Comparison of ENCODE assay signal across 9 cellular contexts in genomic region chr2:21854938-21855337, GRCh38.
"Had no signal": no experiment of that assay in that cellular context is flagged by ENCODE, and none has a peak within 500 bp of the region (broad histone marks: within the 10 kb centered on the region; RNA-seq: fewer than 3 reads in every experiment).

No MANE protein-coding gene starts in this region.

- DNase-seq: GM23248, GOT3, H9, HCEC 1CT, IMR-90, KG1 had no signal

- H2AFZ ChIP-seq: GM23248 had no signal

- ATAC-seq: K562 had no signal

- H3K4me3 ChIP-seq: GM23248, K562 had no signal

- H3K9ac ChIP-seq: GM23248 had no signal

- H3K27ac ChIP-seq: GM23248, HL-60 had no signal

- FAIRE-seq: H54, K562 had no signal
